In the genomic region with DNA sequence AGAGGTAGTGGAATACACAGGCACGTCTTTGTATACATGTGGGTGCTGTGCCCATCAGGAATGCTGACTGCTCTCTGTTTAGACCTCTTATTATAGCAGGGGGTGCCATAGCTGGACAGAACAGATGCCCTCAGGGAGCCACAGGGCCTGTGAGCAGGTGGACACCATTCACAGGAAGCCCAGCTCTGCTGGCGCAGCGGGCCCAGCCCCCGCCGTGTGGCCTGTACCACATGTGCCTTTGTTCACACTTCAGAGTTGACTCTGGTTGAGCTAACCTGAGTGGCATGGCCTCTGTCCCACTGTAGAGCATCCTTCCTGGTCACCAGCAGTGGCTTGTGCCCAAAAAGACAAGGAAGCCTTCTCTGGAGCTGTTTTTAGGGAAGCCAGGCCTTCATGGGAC, we compare ENCODE assay signal across 28 cellular contexts.
"Had no signal": no experiment of that assay in that cellular context is flagged by ENCODE, and none has a peak within 500 bp of the region (broad histone marks: within the 10 kb centered on the region; RNA-seq: fewer than 3 reads in every experiment).

No MANE protein-coding gene starts in this region.

- H3K36me3 ChIP-seq: adrenal gland, brain microvascular endothelial cell, WERI-Rb-1 had no signal

- H3K27me3 ChIP-seq: adrenal gland, brain microvascular endothelial cell had no signal

- H3K36me3 Mint-ChIP-seq: activated naive CD4-positive, alpha-beta T cell treated with anti-CD3 and anti-CD28 coated beads, Interleukin-2, amount 50 U/mL, for 24 hours; activated naive CD8-positive, alpha-beta T cell treated with anti-CD3 and anti-CD28 coated beads for 36 hours had no signal

- DNase-seq: activated B cell treated with CpG ODN at 0.5 μM for 24 hours; activated CD4-positive, alpha-beta T cell treated with anti-CD3 and anti-CD28 coated beads for 48 hours; activated CD4-positive, alpha-beta T cell treated with anti-CD3 and anti-CD28 coated beads, Interleukin-2, amount 50 U/mL, for 1 hour; activated CD4-positive, alpha-beta T cell treated with anti-CD3 and anti-CD28 coated beads, Interleukin-2, amount 50 U/mL, for 48 hours; activated CD8-positive, alpha-beta memory T cell treated with anti-CD3 and anti-CD28 coated beads for 24 hours; activated CD8-positive, alpha-beta T cell treated with anti-CD3 and anti-CD28 coated beads for 36 hours; activated effector memory CD4-positive, alpha-beta T cell treated with anti-CD3 and anti-CD28 coated beads, Interleukin-2, amount 50 U/mL, for 16 hours; activated naive CD4-positive, alpha-beta T cell treated with anti-CD3 and anti-CD28 coated beads for 36 hours; activated naive CD8-positive, alpha-beta T cell treated with anti-CD3 and anti-CD28 coated beads for 36 hours; activated naive CD8-positive, alpha-beta T cell treated with anti-CD3 and anti-CD28 coated beads, Interleukin-2, amount 50 U/mL, for 24 hours; activated T-cell treated with anti-CD3 and anti-CD28 coated beads, Interleukin-2, amount 50 U/mL, for 1 hour; activated T-cell treated with anti-CD3 and anti-CD28 coated beads, Interleukin-2, amount 50 U/mL, for 48 hours; adrenal gland; amygdala; dorsolateral prefrontal cortex; effector memory CD4-positive, alpha-beta T cell; endodermal cell; head of caudate nucleus; T-helper 9 cell; WERI-Rb-1 had no signal

- H3K4me3 Mint-ChIP-seq: activated B cell treated with CpG ODN at 0.5 μM for 24 hours; activated CD8-positive, alpha-beta T cell treated with anti-CD3 and anti-CD28 coated beads for 36 hours; activated naive CD4-positive, alpha-beta T cell treated with anti-CD3 and anti-CD28 coated beads for 36 hours; activated naive CD4-positive, alpha-beta T cell treated with anti-CD3 and anti-CD28 coated beads, Interleukin-2, amount 50 U/mL, for 24 hours; activated naive CD8-positive, alpha-beta T cell treated with anti-CD3 and anti-CD28 coated beads for 36 hours; activated naive CD8-positive, alpha-beta T cell treated with anti-CD3 and anti-CD28 coated beads, Interleukin-2, amount 50 U/mL, for 24 hours; activated T-helper 1 cell treated with anti-CD3 and anti-CD28 coated beads, Interleukin-12 subunit alpha, Interleukin-12 subunit beta, Interleukin-2, Interleukin-4 antibody, amounts not matched to agents 30 ng/mL and 10 ng/mL and 1 ng/mL, durations not matched to agents 14 hours and 24 hours and 36 hours; central memory CD8-positive, alpha-beta T cell; dendritic cell treated with granulocyte-macrophage colony-stimulating factor and Interleukin-4, amounts not matched to agents 40 ng/mL and 50 ng/mL, for 4 days; endodermal cell had no signal

- H3K4me3 ChIP-seq: adrenal gland, dorsolateral prefrontal cortex had no signal

- ATAC-seq: activated CD4-positive, CD25-positive, alpha-beta regulatory T cell treated with anti-CD3 and anti-CD28 coated beads, Interleukin-2, amount 50 U/mL, for 24 hours; activated CD8-positive, alpha-beta T cell treated with anti-CD3 and anti-CD28 coated beads for 36 hours; activated naive CD8-positive, alpha-beta T cell treated with anti-CD3 and anti-CD28 coated beads, Interleukin-2, amount 50 U/mL, for 24 hours; esophagus mucosa had no signal

- H3K27ac ChIP-seq: adrenal gland, brain microvascular endothelial cell, dorsolateral prefrontal cortex, WERI-Rb-1 had no signal

- H3K27me3 Mint-ChIP-seq: activated B cell treated with CpG ODN at 0.5 μM for 24 hours; activated CD8-positive, alpha-beta T cell treated with anti-CD3 and anti-CD28 coated beads for 36 hours; activated naive CD4-positive, alpha-beta T cell treated with anti-CD3 and anti-CD28 coated beads, Interleukin-2, amount 50 U/mL, for 24 hours; activated naive CD8-positive, alpha-beta T cell treated with anti-CD3 and anti-CD28 coated beads for 36 hours; activated naive CD8-positive, alpha-beta T cell treated with anti-CD3 and anti-CD28 coated beads, Interleukin-2, amount 50 U/mL, for 24 hours; central memory CD8-positive, alpha-beta T cell had no signal

- H3K4me1 Mint-ChIP-seq: activated B cell treated with CpG ODN at 0.5 μM for 24 hours; activated naive CD4-positive, alpha-beta T cell treated with anti-CD3 and anti-CD28 coated beads, Interleukin-2, amount 50 U/mL, for 24 hours; activated naive CD8-positive, alpha-beta T cell treated with anti-CD3 and anti-CD28 coated beads for 36 hours; activated naive CD8-positive, alpha-beta T cell treated with anti-CD3 and anti-CD28 coated beads, Interleukin-2, amount 50 U/mL, for 24 hours; central memory CD8-positive, alpha-beta T cell had no signal

- H3K9me3 ChIP-seq: adrenal gland had no signal

- H3K27ac Mint-ChIP-seq: activated B cell treated with CpG ODN at 0.5 μM for 24 hours; activated CD8-positive, alpha-beta T cell treated with anti-CD3 and anti-CD28 coated beads for 36 hours; activated naive CD4-positive, alpha-beta T cell treated with anti-CD3 and anti-CD28 coated beads for 36 hours; activated naive CD4-positive, alpha-beta T cell treated with anti-CD3 and anti-CD28 coated beads, Interleukin-2, amount 50 U/mL, for 24 hours; activated naive CD8-positive, alpha-beta T cell treated with anti-CD3 and anti-CD28 coated beads for 36 hours; activated naive CD8-positive, alpha-beta T cell treated with anti-CD3 and anti-CD28 coated beads, Interleukin-2, amount 50 U/mL, for 24 hours; activated T-helper 1 cell treated with anti-CD3 and anti-CD28 coated beads, Interleukin-12 subunit alpha, Interleukin-12 subunit beta, Interleukin-2, Interleukin-4 antibody, amounts not matched to agents 30 ng/mL and 10 ng/mL and 1 ng/mL, durations not matched to agents 14 hours and 24 hours and 36 hours; activated T-helper 2 cell treated with anti-CD3 and anti-CD28 coated beads, Interferon-gamma antibody, Interleukin-2, Interleukin-4, amounts not matched to agents 10 μg/mL and 5 μg/mL and 100 μg/mL, durations not matched to agents 14 hours and 24 hours and 36 hours; dendritic cell treated with granulocyte-macrophage colony-stimulating factor and Interleukin-4, amounts not matched to agents 40 ng/mL and 50 ng/mL, for 4 days; endodermal cell had no signal

- H3K4me1 ChIP-seq: adrenal gland had no signal
